25 cellular contexts compared by ENCODE assay signal in genomic region chr1:81412954-81413353, GRCh38.
"Had no signal": no experiment of that assay in that cellular context is flagged by ENCODE, and none has a peak within 500 bp of the region (broad histone marks: within the 10 kb centered on the region; RNA-seq: fewer than 3 reads in every experiment).

No MANE protein-coding gene starts in this region.

- H3K9me3 ChIP-seq: esophagus muscularis mucosa, heart right ventricle, mucosa of descending colon, prostate gland, right atrium auricular region, sigmoid colon, stomach, thyroid gland had no signal

- H3K4me1 ChIP-seq: foreskin keratinocyte, prostate gland had no signal

- H3K4me3 ChIP-seq: coronary artery, esophagus muscularis mucosa, heart right ventricle, lung, mucosa of descending colon, prostate gland, right atrium auricular region, sigmoid colon, stomach, thyroid gland had no signal

- H3K9me3 Mint-ChIP-seq: memory B cell, mesothelial cell of epicardium, naive B cell, type B pancreatic cell had no signal

- H3K27me3 ChIP-seq: esophagus muscularis mucosa, heart right ventricle, right atrium auricular region, sigmoid colon, stomach, thyroid gland had no signal

- DNase-seq: effector CD8-positive, alpha-beta T cell; foreskin keratinocyte; glutamatergic neuron; heart right ventricle; hippocampal formation; immature natural killer cell; mucosa of descending colon; naive B cell; nucleus accumbens; sigmoid colon; stimulated activated CD4-positive, alpha-beta T cell treated with anti-CD3 and anti-CD28 coated beads, Interleukin-2, amount 100 ng/mL, for 24 hours; stimulated activated CD4-positive, alpha-beta T cell treated with anti-CD3 and anti-CD28 coated beads, Interleukin-4, amount 100 ng/mL, for 24 hours; stimulated activated naive CD4-positive, alpha-beta T cell treated with Interleukin-2 at 50 U/mL for 16 hours; stomach; thyroid gland had no signal

- H3K27ac Mint-ChIP-seq: immature natural killer cell; memory B cell; mesothelial cell of epicardium; naive B cell; natural killer cell treated with Interleukin-12 subunit alpha and Interleukin-12 subunit beta and Interleukin-15 and Interleukin-18, amount 100 ng/mL, for 72 hours; stimulated activated effector memory CD8-positive, alpha-beta T cell treated with anti-CD3 and anti-CD28 coated beads, Interleukin-12 subunit alpha, Interleukin-12 subunit beta, amount 100 ng/mL, for 72 hours; type B pancreatic cell had no signal

- H3K36me3 Mint-ChIP-seq: immature natural killer cell; memory B cell; mesothelial cell of epicardium; naive B cell; natural killer cell treated with Interleukin-12 subunit alpha and Interleukin-12 subunit beta and Interleukin-15 and Interleukin-18, amount 100 ng/mL, for 72 hours; stimulated activated effector memory CD8-positive, alpha-beta T cell treated with anti-CD3 and anti-CD28 coated beads, Interleukin-12 subunit alpha, Interleukin-12 subunit beta, amount 100 ng/mL, for 72 hours; type B pancreatic cell had no signal

- H3K36me3 ChIP-seq: esophagus muscularis mucosa, heart right ventricle, prostate gland, right atrium auricular region, sigmoid colon, stomach, thyroid gland had no signal

- H3K4me1 Mint-ChIP-seq: immature natural killer cell; naive B cell; stimulated activated effector memory CD8-positive, alpha-beta T cell treated with anti-CD3 and anti-CD28 coated beads, Interleukin-12 subunit alpha, Interleukin-12 subunit beta, amount 100 ng/mL, for 72 hours had no signal

- ATAC-seq: foreskin keratinocyte; heart right ventricle; mucosa of descending colon; natural killer cell treated with Interleukin-12 subunit alpha and Interleukin-12 subunit beta and Interleukin-15 and Interleukin-18, amount 100 ng/mL, for 72 hours; stimulated activated effector memory CD8-positive, alpha-beta T cell treated with anti-CD3 and anti-CD28 coated beads, Interleukin-12 subunit alpha, Interleukin-12 subunit beta, amount 100 ng/mL, for 72 hours had no signal

- H3K4me3 Mint-ChIP-seq: immature natural killer cell; memory B cell; mesothelial cell of epicardium; naive B cell; natural killer cell treated with Interleukin-12 subunit alpha and Interleukin-12 subunit beta and Interleukin-15 and Interleukin-18, amount 100 ng/mL, for 72 hours; stimulated activated effector memory CD8-positive, alpha-beta T cell treated with anti-CD3 and anti-CD28 coated beads, Interleukin-12 subunit alpha, Interleukin-12 subunit beta, amount 100 ng/mL, for 72 hours; type B pancreatic cell had no signal

- H3K27me3 Mint-ChIP-seq: memory B cell; naive B cell; natural killer cell treated with Interleukin-12 subunit alpha and Interleukin-12 subunit beta and Interleukin-15 and Interleukin-18, amount 100 ng/mL, for 72 hours; type B pancreatic cell had no signal

- H3K27ac ChIP-seq: coronary artery, esophagus muscularis mucosa, foreskin keratinocyte, prostate gland, sigmoid colon, thyroid gland had no signal
